ENCODE assay signal across 22 cellular contexts in genomic region chr7:42065942-42066341, GRCh38.
A peak's percentile ranks its signal among the peaks of the same experiment; 100 is the strongest.
DNase-seq lines count a peak whose midpoint lies in the region; ATAC-seq and TF ChIP-seq lines count a peak whose summit lies in the region.
"Had no signal": no experiment of that assay in that cellular context is flagged by ENCODE, and none has a peak within 500 bp of the region (broad histone marks: within the 10 kb centered on the region; RNA-seq: fewer than 3 reads in every experiment).

No MANE protein-coding gene starts in this region.

- no peaks in the 10 kb centered on the region for H3K27me3 ChIP-seq in HUES64 (ENCODE audit: insufficient read depth, low read length)
- no peaks in the 10 kb centered on the region for H3K27me3 ChIP-seq in thyroid gland
- H3K27me3 ChIP-seq: body of pancreas, esophagus squamous epithelium had no signal

- intact Hi-C loops in thyroid gland (cut with DNase I), result no loop called here

- H3K27ac ChIP-seq in HUES64 (ENCODE audit: low read depth, low read length), result peak overlapping the region; percentile 69
- peak overlapping the region; percentile 50 for H3K27ac ChIP-seq in mesodermal cell (ENCODE audit: low read depth, low read length, severe bottlenecking)
- peak overlapping the region; percentile 55 to 82 (median 62) for H3K27ac ChIP-seq in thyroid gland
- H3K27ac ChIP-seq: body of pancreas, esophagus squamous epithelium, skin epidermis had no signal

- no peak overlapping the region; the same call in 1 of the 2 replicates for H3K9ac ChIP-seq in HUES64 (ENCODE audit: low read depth, low read length)

- H3K36me3 ChIP-seq in HUES64 (ENCODE audit: insufficient read depth, low read length) (no peaks in the 10 kb centered on the region; the same call in 1 of the 2 replicates), mesodermal cell (ENCODE audit: control insufficient read depth, insufficient read depth, low read length) (peaks cover 8% of the 10 kb centered on the region), thyroid gland (no peaks in the 10 kb centered on the region)
- H3K36me3 ChIP-seq: esophagus squamous epithelium had no signal

- DNase-seq in ecto neural progenitor cell (ENCODE audit: low spot score) (peak; percentile 63), thyroid gland (peak; percentile 49 to 51)
- no peak for DNase-seq in activated T-cell treated with anti-CD3 and anti-CD28 coated beads, Interleukin-2, amount 50 U/mL, for 48 hours
- no peak for DNase-seq in activated CD4-positive, alpha-beta T cell treated with anti-CD3 and anti-CD28 coated beads for 1 hour
- DNase-seq: activated CD4-positive, alpha-beta T cell treated with anti-CD3 and anti-CD28 coated beads, Interleukin-2, amount 10 ng/mL, durations not matched to agents 24 days and 14 days; activated naive CD4-positive, alpha-beta T cell treated with anti-CD3 and anti-CD28 coated beads, Interleukin-2, amount 10 ng/mL, durations not matched to agents 7 days and 5 days; body of pancreas; dermis blood vessel endothelial cell; esophagus squamous epithelium; MV-4-11; NCI-H2029; NCI-H510A; occipital lobe; SIG-M5; stimulated activated CD4-positive, alpha-beta T cell treated with anti-CD3 and anti-CD28 coated beads, Interleukin-4, amount 100 ng/mL, for 4 hours; stimulated activated CD8-positive, alpha-beta memory T cell treated with anti-CD3 and anti-CD28 coated beads, Interleukin-4, amount 100 ng/mL, for 48 hours; T-helper 9 cell had no signal

- H3K9me3 ChIP-seq in HUES64 (ENCODE audit: insufficient read depth, low read depth, low read length) (no peaks in the 10 kb centered on the region), mesodermal cell (ENCODE audit: control insufficient read depth, low read length) (peaks cover 4% of the 10 kb centered on the region), thyroid gland (no peaks in the 10 kb centered on the region)
- H3K9me3 ChIP-seq: body of pancreas, esophagus squamous epithelium had no signal

- H3K4me3 ChIP-seq in HUES64 (ENCODE audit: low read length), result peak overlapping the region; percentile 17
- no peak overlapping the region for H3K4me3 ChIP-seq in mesodermal cell (ENCODE audit: extremely low read depth, insufficient read depth, low read length, poor library complexity, severe bottlenecking)
- H3K4me3 ChIP-seq in thyroid gland (replicated peaks in 1 of 3), result no peak overlapping the region
- H3K4me3 ChIP-seq: body of pancreas, esophagus squamous epithelium, GM12878, skin epidermis had no signal

- no peak for TF ChIP-seq POLR2A in thyroid gland (IDR thresholded peaks at IDR 0.05)

- peaks cover 60% of the 10 kb centered on the region for H3K4me1 ChIP-seq in HUES64 (ENCODE audit: insufficient read depth, low read length)
- H3K4me1 ChIP-seq in mesodermal cell (ENCODE audit: control insufficient read depth, insufficient read depth, low read length, poor library complexity, severe bottlenecking), result peaks cover 16% of the 10 kb centered on the region
- H3K4me1 ChIP-seq in thyroid gland, result peaks cover 32 to 48% of the 10 kb centered on the region in 2 donors
- H3K4me1 ChIP-seq: body of pancreas had no signal

- WGBS in HUES64, result 48% methylated on average over 6 of the region's 7 CpGs
- 57 to 81% methylated on average over 5 to 7 of the region's 7 CpGs for WGBS in mesodermal cell (ENCODE audit: insufficient coverage in 2 of 2), 2 experiments
- WGBS in thyroid gland, 2 donors, result 23 to 35% methylated on average over 7 of the region's 7 CpGs

- no peak for ATAC-seq in HG02938 (IDR thresholded peaks at IDR 0.05; ENCODE audit: unreplicated experiment)
- ATAC-seq: body of pancreas, GM12878 had no signal

- no peak for TF ChIP-seq CTCF in thyroid gland (IDR thresholded peaks at IDR 0.05)

Comparison
In these comparisons a context has a peak if more than half of its experiments do, and no peak if none do; other contexts are left out.
1. DNase-seq: peak in ecto neural progenitor cell (single experiment) and thyroid gland (2 of 2); none in activated T-cell treated with anti-CD3 and anti-CD28 coated beads, Interleukin-2, amount 50 U/mL, for 48 hours (0 of 2) and activated CD4-positive, alpha-beta T cell treated with anti-CD3 and anti-CD28 coated beads for 1 hour (single experiment).
2. Peak in every context shown above with its lines, with median percentiles within 50 percentile points of each other: H3K27ac ChIP-seq.